Comparison of ENCODE assay signal across 9 cellular contexts in the genomic region with DNA sequence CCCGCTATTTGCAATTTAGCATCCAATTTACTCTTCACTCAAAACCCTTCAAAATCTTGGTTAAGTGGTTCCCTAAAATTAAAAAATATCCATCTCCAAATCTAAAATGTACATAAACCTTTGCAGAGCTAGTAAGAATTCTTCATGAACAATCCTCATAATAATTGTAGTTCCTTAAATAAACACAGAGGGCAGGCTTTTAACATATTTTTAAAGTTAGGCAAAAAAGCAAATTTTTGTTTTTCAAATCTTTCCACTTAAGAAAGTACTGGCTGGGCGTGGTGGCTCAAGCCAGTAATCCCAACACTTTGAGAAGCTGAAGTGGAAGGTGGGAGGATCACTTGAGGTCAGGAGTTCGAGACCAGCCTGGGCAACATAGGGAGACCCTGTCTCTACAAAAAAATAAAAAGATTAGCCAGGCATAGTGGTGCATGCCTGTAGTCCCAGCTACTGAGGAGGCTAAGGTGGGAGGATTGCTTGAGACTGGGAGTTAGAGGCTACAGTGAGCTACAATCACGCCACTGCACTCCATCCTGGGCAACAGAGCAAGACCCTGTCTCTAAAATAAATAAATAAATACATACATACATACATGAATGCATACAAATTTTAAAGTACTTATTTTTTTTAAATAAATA. TPM values are rescaled to one million over a fixed set of nuclear protein-coding genes. Genes with fewer than 3 reads are reported as not detected.
A peak's percentile ranks its signal among the peaks of the same experiment; 100 is the strongest.
DNase-seq lines count a peak whose midpoint lies in the region; ATAC-seq and TF ChIP-seq lines count a peak whose summit lies in the region.
"Had no signal": no experiment of that assay in that cellular context is flagged by ENCODE, and none has a peak within 500 bp of the region (broad histone marks: within the 10 kb centered on the region; RNA-seq: fewer than 3 reads in every experiment).

No MANE protein-coding gene starts in this region.

- no peak overlapping the region for H3K4me3 Mint-ChIP-seq in activated T-cell treated with anti-CD3 and anti-CD28 coated beads, Interleukin-2, amount 50 U/mL, for 72 hours
- H3K4me3 Mint-ChIP-seq: activated naive CD8-positive, alpha-beta T cell treated with anti-CD3 and anti-CD28 coated beads, Interleukin-2, amount 10 ng/mL, durations not matched to agents 7 days and 5 days had no signal

- no peak overlapping the region for H3K27ac ChIP-seq in RWPE1
- H3K27ac ChIP-seq in tibial artery, result no peak overlapping the region
- no peak overlapping the region for H3K27ac ChIP-seq in WERI-Rb-1

- no peaks in the 10 kb centered on the region for H3K9me3 ChIP-seq in tibial artery
- no peaks in the 10 kb centered on the region for H3K9me3 ChIP-seq in WERI-Rb-1 (ENCODE audit: severe bottlenecking)

- no peaks in the 10 kb centered on the region for H3K4me1 ChIP-seq in tibial artery

- DNase-seq in activated T-cell treated with anti-CD3 and anti-CD28 coated beads, Interleukin-2, amount 50 U/mL, for 72 hours, result no peak
- no peak for DNase-seq in activated T-cell treated with anti-CD3 and anti-CD28 coated beads, Interleukin-2, amount 50 U/mL, for 1 hour
- DNase-seq in RWPE1 (ENCODE audit: low spot score), result no peak
- DNase-seq in foreskin melanocyte, result peak; percentile 11
- DNase-seq in tibial artery, result peak in 1 of 2 donors; percentile 28
- no peak for DNase-seq in NCI-H524 treated with DMSO at 0.1 percent for 48 hours (lab: John Stamatoyannopoulos, UW)
- DNase-seq in WERI-Rb-1, result no peak
- DNase-seq: activated naive CD8-positive, alpha-beta T cell treated with anti-CD3 and anti-CD28 coated beads, Interleukin-2, amount 10 ng/mL, durations not matched to agents 7 days and 5 days had no signal

- intact Hi-C loops in tibial artery (cut with DNase I; ENCODE audit: low total_unique reads), result loop anchor here (5.0 kb wide), 1 partner anchor 162 kb away; no protein-coding TSS in a partner anchor

- CTCF ChIA-PET in RWPE1 (lab: Yijun Ruan, JAX), result interaction anchor here (0.6 to 3.3 kb wide), 4 partner anchors 13 to 160 kb away, joined by 3 to 22 read pairs (median 5); no protein-coding TSS in a partner anchor

- H3K27me3 Mint-ChIP-seq in activated T-cell treated with anti-CD3 and anti-CD28 coated beads, Interleukin-2, amount 50 U/mL, for 72 hours (ENCODE audit: low read depth), result no peaks in the 10 kb centered on the region
- H3K27me3 Mint-ChIP-seq: activated naive CD8-positive, alpha-beta T cell treated with anti-CD3 and anti-CD28 coated beads, Interleukin-2, amount 10 ng/mL, durations not matched to agents 7 days and 5 days had no signal

- H3K4me3 ChIP-seq in tibial artery (no peak overlapping the region), WERI-Rb-1 (ENCODE audit: low read depth, low read length) (no peak overlapping the region)

- H3K4me1 Mint-ChIP-seq in activated T-cell treated with anti-CD3 and anti-CD28 coated beads, Interleukin-2, amount 50 U/mL, for 72 hours (ENCODE audit: low read depth), result no peaks in the 10 kb centered on the region

- H3K36me3 Mint-ChIP-seq in activated T-cell treated with anti-CD3 and anti-CD28 coated beads, Interleukin-2, amount 50 U/mL, for 72 hours (ENCODE audit: insufficient read depth in 2 of 2), result peaks cover 3 to 5% of the 10 kb centered on the region in 2 donors

- TF ChIP-seq CTCF in RWPE1 (conservative IDR thresholded peaks at IDR 0.05; ENCODE audit: low read depth), result peak; percentile 51
- TF ChIP-seq CTCF in tibial artery (IDR thresholded peaks at IDR 0.05), result peak; percentile 40 to 42
- TF ChIP-seq CTCF in WERI-Rb-1 (IDR thresholded peaks at IDR 0.05; ENCODE audit: low read depth, low read length), result no peak

- POLR2A ChIA-PET in RWPE1 (lab: Yijun Ruan, JAX; ENCODE audit: low non-redundant PET), result no interaction called here

- H3K9me3 Mint-ChIP-seq in activated T-cell treated with anti-CD3 and anti-CD28 coated beads, Interleukin-2, amount 50 U/mL, for 72 hours, result no peaks in the 10 kb centered on the region
- H3K9me3 Mint-ChIP-seq: activated naive CD8-positive, alpha-beta T cell treated with anti-CD3 and anti-CD28 coated beads, Interleukin-2, amount 10 ng/mL, durations not matched to agents 7 days and 5 days had no signal

- H3K27me3 ChIP-seq in tibial artery, result no peaks in the 10 kb centered on the region
- H3K27me3 ChIP-seq in WERI-Rb-1 (ENCODE audit: insufficient read depth, low read depth, severe bottlenecking), result no peaks in the 10 kb centered on the region

- ATAC-seq in activated T-cell treated with anti-CD3 and anti-CD28 coated beads, Interleukin-2, amount 50 U/mL, for 72 hours (replicated peaks in 1 of 2), result no peak
- ATAC-seq in GM18873 (IDR thresholded peaks at IDR 0.05; ENCODE audit: low FRiP score, unreplicated experiment), result no peak

- peak overlapping the region; percentile 7 for H3K27ac Mint-ChIP-seq in activated T-cell treated with anti-CD3 and anti-CD28 coated beads, Interleukin-2, amount 50 U/mL, for 72 hours
- H3K27ac Mint-ChIP-seq: activated naive CD8-positive, alpha-beta T cell treated with anti-CD3 and anti-CD28 coated beads, Interleukin-2, amount 10 ng/mL, durations not matched to agents 7 days and 5 days had no signal

- peaks cover 51 to 71% (median 63%) of the 10 kb centered on the region in 3 donors for H3K36me3 ChIP-seq in tibial artery
- H3K36me3 ChIP-seq in WERI-Rb-1, result no peaks in the 10 kb centered on the region

RNA-seq across cellular contexts. Expression of gene PLAAT3, which starts 25.1 kb away (rescaled TPM):
- 10 to 100 TPM in 1 of 2 donors, 1 to 10 TPM in 1; 6.3 to 11.5 TPM for total RNA-seq in activated T-cell treated with anti-CD3 and anti-CD28 coated beads, Interleukin-2, amount 50 U/mL, for 72 hours

RNA-seq across cellular contexts. Expression of gene ATL3, which starts 31.9 kb away (rescaled TPM):
- total RNA-seq in activated T-cell treated with anti-CD3 and anti-CD28 coated beads, Interleukin-2, amount 50 U/mL, for 72 hours, result 10 to 100 TPM; 42.6 to 47.0 TPM

RNA-seq across cellular contexts. Expression of gene RTN3, which starts 42.0 kb away (rescaled TPM):
- total RNA-seq in activated T-cell treated with anti-CD3 and anti-CD28 coated beads, Interleukin-2, amount 50 U/mL, for 72 hours, result 10 to 100 TPM; 89.9 to 91.3 TPM
